9 cellular contexts compared by ENCODE assay signal in the genomic region with DNA sequence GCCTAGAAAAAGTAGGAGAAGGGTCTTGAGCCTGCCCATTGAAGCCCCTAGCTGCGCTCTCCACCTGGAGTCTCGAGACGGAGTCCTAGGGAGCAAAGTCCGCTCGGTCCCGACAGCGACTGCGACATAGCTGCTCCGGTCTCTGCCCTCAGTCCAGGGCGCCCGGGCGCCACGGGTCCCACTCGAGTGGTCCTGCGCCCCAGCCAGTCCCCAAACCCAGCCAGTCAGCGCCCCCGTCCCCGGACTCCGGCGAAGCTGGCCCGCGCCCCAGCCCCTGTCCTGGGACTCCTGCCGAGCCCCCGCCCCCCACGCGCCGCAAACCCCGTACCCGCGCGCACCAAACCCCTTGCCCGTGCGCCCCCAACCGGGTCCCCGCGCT. TPM values are rescaled to one million over a fixed set of nuclear protein-coding genes. Genes with fewer than 3 reads are reported as not detected.
DNase-seq lines count a peak whose midpoint lies in the region; ATAC-seq and TF ChIP-seq lines count a peak whose summit lies in the region.
"Had no signal": no experiment of that assay in that cellular context is flagged by ENCODE, and none has a peak within 500 bp of the region (broad histone marks: within the 10 kb centered on the region; RNA-seq: fewer than 3 reads in every experiment).

No MANE protein-coding gene starts in this region.

- TF ChIP-seq POLR2A in heart left ventricle (IDR thresholded peaks at IDR 0.05) (no peak), prostate gland (IDR thresholded peaks at IDR 0.05) (no peak)

- no peak for TF ChIP-seq CTCF in heart left ventricle (IDR thresholded peaks at IDR 0.05)
- TF ChIP-seq CTCF in prostate gland (IDR thresholded peaks at IDR 0.05) = no peak

- intact Hi-C loops in heart left ventricle (cut with DNase I) (loop anchor here in 7 of 10 donors (5.0 to 10.0 kb wide), 5 partner anchors 137 to 233 kb away; no protein-coding TSS in a partner anchor), prostate gland (cut with DNase I) (no loop called here)

- H3K27me3 ChIP-seq in heart left ventricle (no peaks in the 10 kb centered on the region), prostate gland (replicated peaks; ENCODE audit: insufficient read depth) (no peaks in the 10 kb centered on the region)

- H3K36me3 ChIP-seq in SK-N-MC (ENCODE audit: insufficient read depth, low read length) = no peaks in the 10 kb centered on the region
- no peaks in the 10 kb centered on the region for H3K36me3 ChIP-seq in heart left ventricle
- no peaks in the 10 kb centered on the region for H3K36me3 ChIP-seq in prostate gland

- 1 to 2% (median 1%) methylated on average over 20 to 36 of the region's 36 CpGs for WGBS in heart left ventricle, 4 donors
- WGBS in prostate gland = 3% methylated on average over 28 of the region's 36 CpGs

- peak; percentile 38 for DNase-seq in ELR (ENCODE audit: low read depth)
- DNase-seq in SK-N-MC (ENCODE audit: low read depth, low spot score) = no peak
- peak in 2 of 5 donors; percentile 58 to 79 for DNase-seq in heart left ventricle
- DNase-seq in prostate gland (ENCODE audit: low spot score) = no peak
- DNase-seq in NCI-H226 = no peak
- no peak for DNase-seq in DMS79 (lab: John Stamatoyannopoulos, UW)
- DNase-seq in cerebellar cortex (ENCODE audit: low spot score) = no peak

- H3K4me1 ChIP-seq in heart left ventricle (peaks cover 3 to 73% (median 46%) of the 10 kb centered on the region in 12 donors), prostate gland (replicated peaks) (no peaks in the 10 kb centered on the region)

- peak in 3 of 4 donors; percentile 11 to 25 (median 12) for ATAC-seq in heart left ventricle
- ATAC-seq in GM21528 (IDR thresholded peaks at IDR 0.05; ENCODE audit: low FRiP score, unreplicated experiment) = no peak
- ATAC-seq: GM12878 had no signal

- H3K9ac ChIP-seq in SK-N-MC (ENCODE audit: insufficient read length) = no peak overlapping the region

- H3K27ac ChIP-seq in SK-N-MC (no peak overlapping the region), heart left ventricle (peak overlapping the region; percentile 24 to 83 (median 67)), prostate gland (peak overlapping the region; percentile 37 to 75)

- peak overlapping the region; percentile 43; the same call in 1 of the 2 replicates for H3K4me3 ChIP-seq in SK-N-MC
- peak overlapping the region; percentile 55 to 93 (median 76) for H3K4me3 ChIP-seq in heart left ventricle
- H3K4me3 ChIP-seq in prostate gland = peak overlapping the region; percentile 41 to 64
- H3K4me3 ChIP-seq: GM12878 had no signal

- H3K9me3 ChIP-seq in SK-N-MC (ENCODE audit: low read depth, low read length) (no peaks in the 10 kb centered on the region), heart left ventricle (peaks cover 0 to 4% (median 0%) of the 10 kb centered on the region in 12 donors), prostate gland (no peaks in the 10 kb centered on the region)

RNA-seq across cellular contexts. Expression of gene TNS3, which starts 0.5 kb away (rescaled TPM):
- 100 to 1,000 TPM in 1 of 9 donors, 10 to 100 TPM in 8; 29.6 to 116 (median 37.2) TPM for total RNA-seq in heart left ventricle
- 10 to 100 TPM; 10.1 to 12.9 TPM for polyA plus RNA-seq in heart left ventricle
- 10 to 100 TPM; 19.5 to 95.8 TPM for total RNA-seq in prostate gland
